ENCODE assay signal across 9 cellular contexts in the genomic region with DNA sequence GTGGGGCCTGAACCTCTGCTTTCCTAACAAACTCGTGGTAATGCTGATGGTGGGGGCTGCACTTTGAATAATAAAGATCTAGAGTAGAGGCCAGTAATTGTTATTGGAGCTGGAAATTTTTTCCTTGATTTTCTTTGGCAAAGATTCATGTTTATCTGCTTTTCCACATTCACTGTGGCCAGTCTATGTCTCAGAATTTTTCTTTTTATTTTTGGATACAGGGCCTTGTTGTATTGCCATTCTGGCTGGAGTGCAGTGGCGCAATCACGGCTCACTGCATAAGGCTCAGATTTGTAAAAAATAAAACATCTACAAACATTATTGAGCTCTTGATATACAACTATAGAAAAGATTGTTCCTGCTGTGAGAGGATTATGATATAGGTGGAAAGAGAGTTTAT. TPM values are rescaled to one million over a fixed set of nuclear protein-coding genes. Genes with fewer than 3 reads are reported as not detected.
A peak's percentile ranks its signal among the peaks of the same experiment; 100 is the strongest.
DNase-seq lines count a peak whose midpoint lies in the region; ATAC-seq, FAIRE-seq and TF ChIP-seq lines count a peak whose summit lies in the region.
"Had no signal": no experiment of that assay in that cellular context is flagged by ENCODE, and none has a peak within 500 bp of the region (broad histone marks: within the 10 kb centered on the region; RNA-seq: fewer than 3 reads in every experiment).

No MANE protein-coding gene starts in this region.

- H3K36me3 Mint-ChIP-seq in Calu3 (ENCODE audit: insufficient read depth, unreplicated experiment) = peaks cover 15% of the 10 kb centered on the region

- ATAC-seq in HG03460 (IDR thresholded peaks at IDR 0.05; ENCODE audit: unreplicated experiment) = no peak

- H4K20me1 ChIP-seq in OCI-LY7 (ENCODE audit: insufficient read depth, low read length) (peaks cover 7% of the 10 kb centered on the region; the same call in 1 of the 2 replicates), endothelial cell of umbilical vein (replicated peaks; ENCODE audit: control insufficient read depth, extremely low read depth, insufficient read depth, low read length) (no peaks in the 10 kb centered on the region)

- POLR2A ChIA-PET in OCI-LY7 (lab: Charles Lee) = interaction anchor here (0.5 to 0.6 kb wide), 2 partner anchors 534 to 1271 kb away, joined by 3 to 4 read pairs; no protein-coding TSS in a partner anchor
- POLR2A ChIA-PET in endothelial cell of umbilical vein (lab: Charles Lee) = no interaction called here

- H3K9me3 Mint-ChIP-seq in Calu3 (ENCODE audit: low read depth, unreplicated experiment) = no peaks in the 10 kb centered on the region

- no peak overlapping the region for H3K27ac ChIP-seq in OCI-LY7 (ENCODE audit: low read depth, low read length, poor library complexity, severe bottlenecking)
- no peak overlapping the region for H3K27ac ChIP-seq in endothelial cell of umbilical vein (ENCODE audit: insufficient read depth, low read depth, low read length)
- no peak overlapping the region for H3K27ac ChIP-seq in ovary

- TF ChIP-seq CTCF in Calu3 (IDR thresholded peaks at IDR 0.05; ENCODE audit: unreplicated experiment) (no peak), OCI-LY7 (conservative IDR thresholded peaks at IDR 0.05; ENCODE audit: low read length) (no peak), endothelial cell of umbilical vein (IDR thresholded peaks at IDR 0.05; ENCODE audit: extremely low read depth in 1 of 2, insufficient read depth in 1 of 2, low read depth in 1 of 2, low read length in 2 of 2) (no peak), ovary (IDR thresholded peaks at IDR 0.05) (no peak)

- DNase-seq in Calu3 (no peak), OCI-LY7 (ENCODE audit: low spot score) (no peak), endothelial cell of umbilical vein (ENCODE audit: low read depth, low spot score) (peak; percentile 62), ovary (peak in 3 of 5 donors; percentile 30 to 41 (median 38)), COR-L47 (lab: John Stamatoyannopoulos, UW) (no peak), GOT3 (lab: John Stamatoyannopoulos, UW) (no peak), AG08395 (ENCODE audit: low spot score) (no peak)
- DNase-seq: NCI-H1092 had no signal

- H3K27me3 ChIP-seq in endothelial cell of umbilical vein (ENCODE audit: control insufficient read depth in 2 of 2, insufficient read depth in 2 of 2, low read length in 2 of 2) (no peaks in the 10 kb centered on the region), ovary (no peaks in the 10 kb centered on the region)

- WGBS in ovary, 3 donors = 7 to 19% (median 11%) methylated on average over 3 of the region's 3 CpGs

- H3K27me3 Mint-ChIP-seq in Calu3 (ENCODE audit: unreplicated experiment) = no peaks in the 10 kb centered on the region

- no peak for FAIRE-seq in endothelial cell of umbilical vein (lab: Jason Lieb, UNC)

- no peak for TF ChIP-seq EP300 in ovary (IDR thresholded peaks at IDR 0.05)

- H3K79me2 ChIP-seq in OCI-LY7 (ENCODE audit: insufficient read depth, low read depth, low read length) = peaks cover 36% of the 10 kb centered on the region
- peaks cover 27% of the 10 kb centered on the region for H3K79me2 ChIP-seq in endothelial cell of umbilical vein (ENCODE audit: control insufficient read depth, insufficient read depth, low read length)

- H3K4me3 Mint-ChIP-seq in Calu3 (ENCODE audit: low read depth, unreplicated experiment) = peak overlapping the region; percentile 98

- no peak for TF ChIP-seq POLR2A in endothelial cell of umbilical vein (IDR thresholded peaks at IDR 0.05; ENCODE audit: low read depth, low read length)
- no peak for TF ChIP-seq POLR2A in ovary (IDR thresholded peaks at IDR 0.05)

- no peaks in the 10 kb centered on the region for H3K9me3 ChIP-seq in OCI-LY7 (ENCODE audit: low read length)
- no peaks in the 10 kb centered on the region for H3K9me3 ChIP-seq in endothelial cell of umbilical vein (replicated peaks; ENCODE audit: control insufficient read depth, insufficient read depth, low read length)
- no peaks in the 10 kb centered on the region for H3K9me3 ChIP-seq in ovary

- dilution Hi-C loops in endothelial cell of umbilical vein (cut with MboI; ENCODE audit: extremely low pct_ligation_motif_present, low sequenced_read_pairs) = no loop called here

- H3K36me3 ChIP-seq in OCI-LY7 (ENCODE audit: insufficient read depth, low read length) (peaks cover 36% of the 10 kb centered on the region), endothelial cell of umbilical vein (ENCODE audit: control insufficient read depth in 2 of 2, extremely low read depth in 1 of 2, insufficient read depth in 2 of 2, low read length in 2 of 2) (no peaks in the 10 kb centered on the region), ovary (no peaks in the 10 kb centered on the region)

- H3K4me2 ChIP-seq in OCI-LY7 (ENCODE audit: low read length) (peak overlapping the region; percentile 82), endothelial cell of umbilical vein (ENCODE audit: insufficient read depth, low read length) (peak overlapping the region; percentile 96)

- H3K4me1 Mint-ChIP-seq in Calu3 (ENCODE audit: low read depth, unreplicated experiment) = peaks cover 9% of the 10 kb centered on the region

- intact Hi-C loops in Calu3 (cut with micrococcal nuclease; ENCODE audit: unreplicated experiment) (no loop called here), OCI-LY7 (cut with micrococcal nuclease; ENCODE audit: unreplicated experiment) (loop anchor here (5.0 to 10.0 kb wide), 2 partner anchors 795 to 1298 kb away; partner anchors contain the start of genes CTSC and EED), endothelial cell of umbilical vein (cut with micrococcal nuclease) (loop anchor here (1.0 to 5.0 kb wide), 4 partner anchors 27 to 223 kb away; no protein-coding TSS in a partner anchor), ovary (cut with DNase I) (loop anchor here in 2 of 4 donors (5.0 to 10.0 kb wide), 2 partner anchors 85 to 87 kb away; partner anchors contain the start of gene FZD4 (in 1 of the 2))

- CTCF ChIA-PET in Calu3 (lab: Charles Lee) = interaction anchor here (0.5 kb wide), 1 partner anchor 34 kb away, joined by 3 read pairs; no protein-coding TSS in a partner anchor
- CTCF ChIA-PET in OCI-LY7 (lab: Charles Lee; ENCODE audit: unreplicated experiment) = interaction anchor here (0.7 kb wide), 1 partner anchor 100 kb away, joined by 3 read pairs; no protein-coding TSS in a partner anchor
- CTCF ChIA-PET in endothelial cell of umbilical vein (lab: Charles Lee) = interaction anchor here (0.8 to 1.2 kb wide), 2 partner anchors 44 to 100 kb away, joined by 3 to 4 read pairs; no protein-coding TSS in a partner anchor

- no peaks in the 10 kb centered on the region for H3K9me2 ChIP-seq in OCI-LY7 (ENCODE audit: insufficient read depth, low read length)

- no TSS peak for BruUV-seq in Calu3 (replicated peaks; lab: Mats Ljungman, UMichigan)
- BruUV-seq in OCI-LY7 (replicated peaks; lab: Mats Ljungman, UMichigan) = no TSS peak
- BruUV-seq in endothelial cell of umbilical vein (replicated peaks; lab: Mats Ljungman, UMichigan) = no TSS peak

- peaks cover 27% of the 10 kb centered on the region for H3K4me1 ChIP-seq in OCI-LY7 (ENCODE audit: insufficient read depth, low read length, poor library complexity, severe bottlenecking)
- H3K4me1 ChIP-seq in endothelial cell of umbilical vein (ENCODE audit: control insufficient read depth, extremely low read depth, insufficient read depth, low read length) = peaks cover 12% of the 10 kb centered on the region
- H3K4me1 ChIP-seq in ovary (ENCODE audit: insufficient read depth) = peaks cover 6% of the 10 kb centered on the region

- no peaks in the 10 kb centered on the region for H3K9me1 ChIP-seq in endothelial cell of umbilical vein (replicated peaks; ENCODE audit: control insufficient read depth, extremely low read depth, insufficient read depth, low read length)

- H2AFZ ChIP-seq in OCI-LY7 (ENCODE audit: low read length) (no peak overlapping the region), endothelial cell of umbilical vein (ENCODE audit: low read depth, low read length) (no peak overlapping the region)

- H3K27ac Mint-ChIP-seq in Calu3 (ENCODE audit: unreplicated experiment) = no peak overlapping the region

- no peak overlapping the region for H3K9ac ChIP-seq in endothelial cell of umbilical vein (replicated peaks; ENCODE audit: extremely low read depth, insufficient read depth, low read length)

- H3K4me3 ChIP-seq in OCI-LY7 (ENCODE audit: low read depth, low read length, poor library complexity, severe bottlenecking) (peak overlapping the region; percentile 79), endothelial cell of umbilical vein (replicated peaks in 1 of 3; ENCODE audit: insufficient read depth in 1 of 3, low read depth in 1 of 3, low read length in 3 of 3) (peak overlapping the region in 1 of 3 experiments; percentile 70), ovary (no peak overlapping the region)

TF ChIP-seq in endothelial cell of umbilical vein, 7 proteins besides CTCF, POLR2A, EP300 and RAD21:
- TF ChIP-seq POLR2AphosphoS5 (IDR thresholded peaks at IDR 0.05; ENCODE audit: insufficient read depth, low read depth, low read length) (no peak), EZH2 (IDR thresholded peaks at IDR 0.05; ENCODE audit: borderline replicate concordance, low read depth, low read length, severe bottlenecking) (no peak), FOS (IDR thresholded peaks at IDR 0.05; ENCODE audit: borderline replicate concordance, insufficient read depth, low read length) (no peak), GATA2 (IDR thresholded peaks at IDR 0.05; ENCODE audit: insufficient read depth, insufficient read length, low read depth, low read length) (no peak), JUN (IDR thresholded peaks at IDR 0.05; ENCODE audit: borderline replicate concordance, insufficient read depth, insufficient read length, low read depth) (no peak), MYC (IDR thresholded peaks at IDR 0.05; ENCODE audit: low read depth, low read length) (no peak)
- TF ChIP-seq, protein P1, sequence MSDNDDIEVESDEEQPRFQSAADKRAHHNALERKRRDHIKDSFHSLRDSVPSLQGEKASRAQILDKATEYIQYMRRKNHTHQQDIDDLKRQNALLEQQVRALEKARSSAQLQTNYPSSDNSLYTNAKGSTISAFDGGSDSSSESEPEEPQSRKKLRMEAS (IDR thresholded peaks at IDR 0.05; ENCODE audit: insufficient read depth, insufficient read length) = no peak

RNA-seq across cellular contexts. Expression of gene TMEM135, which starts 1.6 kb away (rescaled TPM):
- total RNA-seq in Calu3 (2022) = 11.1 and 12.6 TPM in 2 replicates
- total RNA-seq in OCI-LY7 (2014; rRNA removed; shearing (Covaris generic)) = 9.4 and 14.5 TPM in 2 replicates
- total RNA-seq in OCI-LY7 (2022) = 48.2 and 56.4 TPM in 2 replicates
- total RNA-seq in endothelial cell of umbilical vein = 33.2 and 36.8 TPM in 2 replicates
- 12.3 and 17.9 TPM in 2 replicates for polyA plus RNA-seq in endothelial cell of umbilical vein
- polyA plus RNA-seq in endothelial cell of umbilical vein (2011; cell fraction: cytosol; rRNA removed) = 6.3 and 6.7 TPM in 2 replicates
- polyA plus RNA-seq in endothelial cell of umbilical vein (2011; cell fraction: nucleus; rRNA removed) = 13.5 and 15.9 TPM in 2 replicates
- polyA plus RNA-seq in endothelial cell of umbilical vein (2012) = 14.2 and 17.6 TPM in 2 replicates
- 41.4 and 48.1 TPM in 2 replicates for polyA minus RNA-seq in endothelial cell of umbilical vein
- polyA minus RNA-seq in endothelial cell of umbilical vein (2011; cell fraction: cytosol; rRNA and poly(A)+ RNA removed) = 10.9 TPM
- polyA minus RNA-seq in endothelial cell of umbilical vein (2011; cell fraction: nucleus; rRNA and poly(A)+ RNA removed) = 56.2 and 65.8 TPM in 2 replicates
- 10 to 100 TPM; 16.0 to 24.2 (median 20.1) TPM for total RNA-seq in ovary
- 10 to 100 TPM in 1 of 2 donors, 1 to 10 TPM in 1; 8.8 to 17.2 TPM for polyA plus RNA-seq in ovary

Comparison
In these comparisons a context has a peak if more than half of its experiments do, and no peak if none do; other contexts are left out.
1. DNase-seq: peak in endothelial cell of umbilical vein (single experiment) and ovary (3 of 5); none in Calu3 (single experiment), OCI-LY7 (single experiment), COR-L47 (single experiment), GOT3 (single experiment) and AG08395 (single experiment).